ENCODE assay signal across 1 cellular context in genomic region chr7:98249106-98249505, GRCh38.
TF ChIP-seq lines count a peak whose summit lies in the region.

No MANE protein-coding gene starts in this region.

TF ChIP-seq in IMR-90, 13 proteins besides CTCF, POLR2A, EP300 and RAD21:
- no peak for TF ChIP-seq MXI1 (IDR thresholded peaks at IDR 0.05; ENCODE audit: borderline replicate concordance, low read depth, low read length)
- no peak for TF ChIP-seq RCOR1 (IDR thresholded peaks at IDR 0.05; ENCODE audit: insufficient replicate concordance, low read length)
TF ChIP-seq in IMR-90: peak in this region for 0.
